8 cellular contexts compared by ENCODE assay signal in the genomic region with DNA sequence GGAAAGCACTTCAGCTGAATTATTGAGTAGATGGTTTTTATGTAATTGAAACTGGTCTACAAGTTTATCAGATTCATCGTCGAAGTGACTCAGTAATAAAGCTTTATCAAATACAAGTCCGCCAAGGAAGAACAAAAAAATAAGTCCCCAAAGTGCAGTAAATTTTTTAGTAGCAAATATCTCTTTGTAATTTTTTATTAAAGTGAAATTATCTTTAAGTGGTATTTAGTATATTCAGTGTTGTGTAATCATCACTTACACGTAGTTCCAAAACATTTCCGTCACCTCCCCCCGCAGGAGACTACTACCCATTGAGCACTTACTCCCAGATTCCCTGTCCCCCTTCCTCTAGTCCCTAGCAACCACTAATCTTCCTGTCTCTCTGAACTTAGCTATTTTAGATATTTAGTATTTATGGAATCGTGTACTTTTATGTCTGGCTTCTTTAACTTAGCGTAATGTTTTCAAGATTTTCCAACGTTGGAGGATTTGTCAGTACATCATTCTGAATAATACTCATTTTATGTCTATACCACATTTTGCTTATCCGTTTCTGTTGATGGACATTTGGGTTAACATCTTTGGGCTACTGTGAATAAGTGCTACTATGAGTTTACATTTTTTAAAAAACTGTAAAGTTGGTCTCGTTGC. TPM values are rescaled to one million over a fixed set of nuclear protein-coding genes. Genes with fewer than 3 reads are reported as not detected.
DNase-seq lines count a peak whose midpoint lies in the region; ATAC-seq and TF ChIP-seq lines count a peak whose summit lies in the region.

No MANE protein-coding gene starts in this region.

- H3K27me3 Mint-ChIP-seq in activated B cell treated with CpG ODN at 0.5 μM for 24 hours, result no peaks in the 10 kb centered on the region

- TF ChIP-seq CTCF in DND-41 (IDR thresholded peaks at IDR 0.05; ENCODE audit: borderline replicate concordance, extremely low read depth, low read length, poor library complexity, severe bottlenecking) (no peak), activated B cell treated with CpG ODN at 0.5 μM for 24 hours (IDR thresholded peaks at IDR 0.05) (no peak), foreskin fibroblast (IDR thresholded peaks at IDR 0.05; ENCODE audit: low read depth, low read length) (no peak), neutrophil (IDR thresholded peaks at IDR 0.05) (no peak)

- H4K20me1 ChIP-seq in DND-41 (ENCODE audit: insufficient read depth, low read length), result peaks cover 55% of the 10 kb centered on the region

- peak overlapping the region; percentile 97 for H3K27ac ChIP-seq in DND-41 (ENCODE audit: low read length)
- peak overlapping the region; percentile 96 for H3K27ac ChIP-seq in neutrophil

- H3K4me3 Mint-ChIP-seq in activated B cell treated with CpG ODN at 0.5 μM for 24 hours, result peak overlapping the region; percentile 96

- H3K36me3 ChIP-seq in DND-41 (ENCODE audit: insufficient read depth, low read length), result peaks cover 58% of the 10 kb centered on the region
- peaks cover 59% of the 10 kb centered on the region for H3K36me3 ChIP-seq in MG63
- H3K36me3 ChIP-seq in neutrophil, result peaks cover 37% of the 10 kb centered on the region

- peaks cover 61% of the 10 kb centered on the region for H3K4me1 Mint-ChIP-seq in activated B cell treated with CpG ODN at 0.5 μM for 24 hours

- peaks cover 63% of the 10 kb centered on the region for H3K4me1 ChIP-seq in DND-41 (ENCODE audit: insufficient read depth, low read length)
- H3K4me1 ChIP-seq in neutrophil (ENCODE audit: control insufficient read depth in 1 of 2, insufficient read depth in 1 of 2, low read depth in 1 of 2, low read length in 1 of 2), result peaks cover 42 to 59% of the 10 kb centered on the region in 2 experiments

- ATAC-seq in DND-41 (ENCODE audit: insufficient read depth, low read depth) (no peak), activated B cell treated with CpG ODN at 0.5 μM for 24 hours (ENCODE audit: low read depth) (no peak), GM18868 (IDR thresholded peaks at IDR 0.05; ENCODE audit: unreplicated experiment) (no peak), HG03432 (IDR thresholded peaks at IDR 0.05; ENCODE audit: unreplicated experiment) (no peak), GM21390 (IDR thresholded peaks at IDR 0.05; ENCODE audit: unreplicated experiment) (no peak)

- CTCF ChIA-PET in activated B cell treated with CpG ODN at 0.5 μM for 24 hours (lab: Charles Lee), result interaction anchor here (0.7 to 2.6 kb wide), 4 partner anchors 11 to 453 kb away, joined by 3 to 11 read pairs (median 4); no protein-coding TSS in a partner anchor

- DNase-seq in DND-41 (peak; percentile 44), MG63 (peak; percentile 39), activated B cell treated with CpG ODN at 0.5 μM for 24 hours (no peak), foreskin fibroblast (peak in 1 of 2 donors; percentile 68)

- H3K36me3 Mint-ChIP-seq in activated B cell treated with CpG ODN at 0.5 μM for 24 hours (ENCODE audit: low read depth), result peaks cover 62% of the 10 kb centered on the region

- peak overlapping the region; percentile 99 for H3K27ac Mint-ChIP-seq in activated B cell treated with CpG ODN at 0.5 μM for 24 hours

- no peak overlapping the region for H2AFZ ChIP-seq in DND-41 (ENCODE audit: low read depth, low read length)

- no peaks in the 10 kb centered on the region for H3K27me3 ChIP-seq in DND-41 (ENCODE audit: insufficient read depth, low read length, poor library complexity)
- H3K27me3 ChIP-seq in MG63, result no peaks in the 10 kb centered on the region
- H3K27me3 ChIP-seq in neutrophil, result no peaks in the 10 kb centered on the region

- POLR2A ChIA-PET in activated B cell treated with CpG ODN at 0.5 μM for 24 hours (lab: Charles Lee), result interaction anchor here (0.6 to 6.7 kb wide), 22 partner anchors 8 to 630 kb away, joined by 3 to 83 read pairs (median 4); partner anchors contain the start of genes CDKN1A, MAPK14 and PPIL1

- H3K4me3 ChIP-seq in DND-41 (ENCODE audit: low read depth in 1 of 2, low read length in 2 of 2) (peak overlapping the region; percentile 66 to 70), MG63 (peak overlapping the region; percentile 83), foreskin fibroblast (ENCODE audit: low read depth in 1 of 2, low read length in 2 of 2) (peak overlapping the region; percentile 91 to 100), neutrophil (ENCODE audit: low read depth in 1 of 2, low read length in 1 of 2) (peak overlapping the region; percentile 87 to 97)

- intact Hi-C loops in activated B cell treated with CpG ODN at 0.5 μM for 24 hours (cut with micrococcal nuclease), result loop anchor here (10.0 kb wide), 1 partner anchor 410 kb away; the partner anchor contains the start of gene FGD2

- H3K79me2 ChIP-seq in DND-41 (ENCODE audit: insufficient read depth, low read length), result peaks cover 81% of the 10 kb centered on the region

- peak overlapping the region; percentile 75 for H3K4me2 ChIP-seq in DND-41 (ENCODE audit: insufficient read depth, low read length)

- H3K9me3 ChIP-seq in DND-41 (ENCODE audit: insufficient read depth, low read length, severe bottlenecking) (no peaks in the 10 kb centered on the region), MG63 (no peaks in the 10 kb centered on the region), neutrophil (no peaks in the 10 kb centered on the region)

- H3K9ac ChIP-seq in DND-41 (ENCODE audit: low read depth, low read length), result peak overlapping the region; percentile 78

- H3K9me3 Mint-ChIP-seq in activated B cell treated with CpG ODN at 0.5 μM for 24 hours, result no peaks in the 10 kb centered on the region

RNA-seq across cellular contexts. Expression of gene SRSF3, which starts 1.1 kb away (rescaled TPM):
- total RNA-seq in MG63 (2014; rRNA removed; shearing (Covaris generic); ENCODE audit: low replicate concordance), result 168 and 271 TPM in 2 replicates
- total RNA-seq in activated B cell treated with CpG ODN at 0.5 μM for 24 hours, result 421 and 494 TPM in 2 replicates

RNA-seq across cellular contexts. Expression of gene STK38, which starts 48.0 kb away (rescaled TPM):
- total RNA-seq in MG63 (2014; rRNA removed; shearing (Covaris generic); ENCODE audit: low replicate concordance), result 13.8 and 17.3 TPM in 2 replicates
- 23.2 and 26.1 TPM in 2 replicates for total RNA-seq in activated B cell treated with CpG ODN at 0.5 μM for 24 hours
